ENCODE assay signal across 12 cellular contexts in genomic region chr3:167872941-167873340, GRCh38.
DNase-seq lines count a peak whose midpoint lies in the region; ATAC-seq and TF ChIP-seq lines count a peak whose summit lies in the region.
"Had no signal": no experiment of that assay in that cellular context is flagged by ENCODE, and none has a peak within 500 bp of the region (broad histone marks: within the 10 kb centered on the region; RNA-seq: fewer than 3 reads in every experiment).

No MANE protein-coding gene starts in this region.

- H3K36me3 ChIP-seq in SK-N-SH (replicated peaks in 1 of 2; ENCODE audit: control insufficient read depth in 1 of 2, insufficient read depth in 2 of 2, low read length in 1 of 2) (no peaks in the 10 kb centered on the region), WERI-Rb-1 (no peaks in the 10 kb centered on the region)
- H3K36me3 ChIP-seq: vagina had no signal

- no peaks in the 10 kb centered on the region for H3F3A ChIP-seq in SK-N-SH (replicated peaks; ENCODE audit: insufficient read depth)

- no peak overlapping the region for H3K9ac ChIP-seq in SK-N-SH

- H3K4me1 Mint-ChIP-seq in progenitor cell of endocrine pancreas (ENCODE audit: low read depth) = peaks cover 4% of the 10 kb centered on the region
- no peaks in the 10 kb centered on the region for H3K4me1 Mint-ChIP-seq in stimulated activated memory B cell treated with anti-CD40 and anti-IgM and Interleukin-4, amounts not matched to agents 10 μg/mL and 1 μg/mL and 100 μg/mL, for 72 hours

- H3K9me3 ChIP-seq in SK-N-SH = no peaks in the 10 kb centered on the region; the same call in 1 of the 2 replicates
- no peaks in the 10 kb centered on the region for H3K9me3 ChIP-seq in WERI-Rb-1 (ENCODE audit: severe bottlenecking)
- H3K9me3 ChIP-seq: vagina had no signal

- H3K4me3 ChIP-seq in SK-N-SH (ENCODE audit: low read depth in 2 of 2, low read length in 1 of 2) (no peak overlapping the region), WERI-Rb-1 (ENCODE audit: low read depth, low read length) (no peak overlapping the region), coronary artery (no peak overlapping the region)
- H3K4me3 ChIP-seq: vagina had no signal

- no peak for TF ChIP-seq EP300 in SK-N-SH (IDR thresholded peaks at IDR 0.05; ENCODE audit: borderline replicate concordance in 1 of 2, low read depth in 1 of 2, low read length in 1 of 2)

- H3K27ac ChIP-seq in SK-N-SH (ENCODE audit: low read depth in 2 of 2, low read length in 1 of 2) (no peak overlapping the region), WERI-Rb-1 (no peak overlapping the region), coronary artery (no peak overlapping the region)
- H3K27ac ChIP-seq: vagina had no signal

- 40% methylated on average over 1 of the region's 1 CpG for WGBS in SK-N-SH (ENCODE audit: low lambda C conversion rate)

- no peak overlapping the region for H3K4me2 ChIP-seq in SK-N-SH

- DNase-seq in SK-N-SH (no peak), Kasumi-1 (lab: John Stamatoyannopoulos, UW) (peak; percentile 39 to 44), WERI-Rb-1 (no peak), progenitor cell of endocrine pancreas (ENCODE audit: low spot score, unreplicated experiment) (no peak), coronary artery (ENCODE audit: low spot score) (no peak)
- DNase-seq in activated CD4-positive, alpha-beta T cell treated with anti-CD3 and anti-CD28 coated beads for 1 hour = no peak
- DNase-seq: effector CD4-positive, alpha-beta T cell; NCI-H1436 treated with DMSO at 0.1 percent for 48 hours; T1000 had no signal

- H2AFZ ChIP-seq in SK-N-SH (ENCODE audit: low read depth) = no peak overlapping the region

- ATAC-seq in SK-N-SH treated with all-trans-retinoic acid at 6 μM for 48 hours = no peak
- no peak for ATAC-seq in stimulated activated memory B cell treated with anti-CD40 and anti-IgM and Interleukin-4, amounts not matched to agents 10 μg/mL and 1 μg/mL and 100 μg/mL, for 72 hours

- H3K27ac Mint-ChIP-seq in progenitor cell of endocrine pancreas = no peak overlapping the region
- no peak overlapping the region for H3K27ac Mint-ChIP-seq in stimulated activated memory B cell treated with anti-CD40 and anti-IgM and Interleukin-4, amounts not matched to agents 10 μg/mL and 1 μg/mL and 100 μg/mL, for 72 hours

- no peaks in the 10 kb centered on the region for H3K79me2 ChIP-seq in SK-N-SH (ENCODE audit: insufficient read depth)

- peak; percentile 48 for TF ChIP-seq CTCF in SK-N-SH (IDR thresholded peaks at IDR 0.05)
- peak; percentile 20; the same call in 1 of the 2 replicates for TF ChIP-seq CTCF in WERI-Rb-1 (IDR thresholded peaks at IDR 0.05; ENCODE audit: low read depth, low read length)
- peak; percentile 48 for TF ChIP-seq CTCF in progenitor cell of endocrine pancreas (IDR thresholded peaks at IDR 0.05; ENCODE audit: unreplicated experiment)
- no peak for TF ChIP-seq CTCF in coronary artery (IDR thresholded peaks at IDR 0.05)

- POLR2A ChIA-PET in SK-N-SH (lab: Yijun Ruan, JAX) = no interaction called here

- CTCF ChIA-PET in SK-N-SH (lab: Yijun Ruan, JAX) = interaction anchor here (0.6 to 4.9 kb wide), 8 partner anchors 9 to 493 kb away, joined by 3 to 20 read pairs (median 4); partner anchors contain the start of gene ZBBX

- TF ChIP-seq RAD21 in SK-N-SH (IDR thresholded peaks at IDR 0.05; ENCODE audit: low read length) = peak; percentile 36

- H3K9me3 Mint-ChIP-seq in progenitor cell of endocrine pancreas (ENCODE audit: low read depth) = peaks cover 5% of the 10 kb centered on the region
- H3K9me3 Mint-ChIP-seq in stimulated activated memory B cell treated with anti-CD40 and anti-IgM and Interleukin-4, amounts not matched to agents 10 μg/mL and 1 μg/mL and 100 μg/mL, for 72 hours = no peaks in the 10 kb centered on the region

- no peaks in the 10 kb centered on the region for H4K20me1 ChIP-seq in SK-N-SH (ENCODE audit: insufficient read depth)

- H3K9me2 ChIP-seq in SK-N-SH = no peaks in the 10 kb centered on the region

- no peaks in the 10 kb centered on the region for H3K36me3 Mint-ChIP-seq in progenitor cell of endocrine pancreas (ENCODE audit: insufficient read depth)
- H3K36me3 Mint-ChIP-seq in stimulated activated memory B cell treated with anti-CD40 and anti-IgM and Interleukin-4, amounts not matched to agents 10 μg/mL and 1 μg/mL and 100 μg/mL, for 72 hours = no peaks in the 10 kb centered on the region

- peaks cover 7% of the 10 kb centered on the region for H3K27me3 Mint-ChIP-seq in progenitor cell of endocrine pancreas
- H3K27me3 Mint-ChIP-seq in stimulated activated memory B cell treated with anti-CD40 and anti-IgM and Interleukin-4, amounts not matched to agents 10 μg/mL and 1 μg/mL and 100 μg/mL, for 72 hours = peaks cover 13% of the 10 kb centered on the region

- H3K4me3 Mint-ChIP-seq in progenitor cell of endocrine pancreas (ENCODE audit: low read depth) = no peak overlapping the region
- no peak overlapping the region for H3K4me3 Mint-ChIP-seq in stimulated activated memory B cell treated with anti-CD40 and anti-IgM and Interleukin-4, amounts not matched to agents 10 μg/mL and 1 μg/mL and 100 μg/mL, for 72 hours

- no peaks in the 10 kb centered on the region for H3K4me1 ChIP-seq in SK-N-SH (ENCODE audit: control insufficient read depth in 1 of 2, insufficient read depth in 2 of 2, low read depth in 1 of 2, low read length in 1 of 2)

- H3K27me3 ChIP-seq in SK-N-SH (ENCODE audit: insufficient read depth) (no peaks in the 10 kb centered on the region), WERI-Rb-1 (ENCODE audit: insufficient read depth, low read depth, severe bottlenecking) (no peaks in the 10 kb centered on the region)
- H3K27me3 ChIP-seq: vagina had no signal

TF ChIP-seq in SK-N-SH, 30 proteins besides CTCF, POLR2A, EP300 and RAD21 (continues in another document):
- TF ChIP-seq FOSL2 (IDR thresholded peaks at IDR 0.05; ENCODE audit: borderline replicate concordance, low read depth) (no peak), EZH2phosphoT487 (IDR thresholded peaks at IDR 0.05; ENCODE audit: borderline replicate concordance, low read depth) (no peak), JUND (IDR thresholded peaks at IDR 0.05) (no peak)
- TF ChIP-seq, protein P1, sequence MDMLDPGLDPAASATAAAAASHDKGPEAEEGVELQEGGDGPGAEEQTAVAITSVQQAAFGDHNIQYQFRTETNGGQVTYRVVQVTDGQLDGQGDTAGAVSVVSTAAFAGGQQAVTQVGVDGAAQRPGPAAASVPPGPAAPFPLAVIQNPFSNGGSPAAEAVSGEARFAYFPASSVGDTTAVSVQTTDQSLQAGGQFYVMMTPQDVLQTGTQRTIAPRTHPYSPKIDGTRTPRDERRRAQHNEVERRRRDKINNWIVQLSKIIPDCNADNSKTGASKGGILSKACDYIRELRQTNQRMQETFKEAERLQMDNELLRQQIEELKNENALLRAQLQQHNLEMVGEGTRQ (IDR thresholded peaks at IDR 0.05; ENCODE audit: borderline replicate concordance, low read depth, low read length) = no peak
- TF ChIP-seq, protein P2, sequence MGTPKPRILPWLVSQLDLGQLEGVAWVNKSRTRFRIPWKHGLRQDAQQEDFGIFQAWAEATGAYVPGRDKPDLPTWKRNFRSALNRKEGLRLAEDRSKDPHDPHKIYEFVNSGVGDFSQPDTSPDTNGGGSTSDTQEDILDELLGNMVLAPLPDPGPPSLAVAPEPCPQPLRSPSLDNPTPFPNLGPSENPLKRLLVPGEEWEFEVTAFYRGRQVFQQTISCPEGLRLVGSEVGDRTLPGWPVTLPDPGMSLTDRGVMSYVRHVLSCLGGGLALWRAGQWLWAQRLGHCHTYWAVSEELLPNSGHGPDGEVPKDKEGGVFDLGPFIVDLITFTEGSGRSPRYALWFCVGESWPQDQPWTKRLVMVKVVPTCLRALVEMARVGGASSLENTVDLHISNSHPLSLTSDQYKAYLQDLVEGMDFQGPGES (IDR thresholded peaks at IDR 0.05; ENCODE audit: low read depth, low read length) = no peak
- TF ChIP-seq, protein P3, sequence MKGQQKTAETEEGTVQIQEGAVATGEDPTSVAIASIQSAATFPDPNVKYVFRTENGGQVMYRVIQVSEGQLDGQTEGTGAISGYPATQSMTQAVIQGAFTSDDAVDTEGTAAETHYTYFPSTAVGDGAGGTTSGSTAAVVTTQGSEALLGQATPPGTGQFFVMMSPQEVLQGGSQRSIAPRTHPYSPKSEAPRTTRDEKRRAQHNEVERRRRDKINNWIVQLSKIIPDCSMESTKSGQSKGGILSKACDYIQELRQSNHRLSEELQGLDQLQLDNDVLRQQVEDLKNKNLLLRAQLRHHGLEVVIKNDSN (IDR thresholded peaks at IDR 0.05; ENCODE audit: borderline replicate concordance, low read depth) = no peak

TF ChIP-seq in SK-N-SH treated with all-trans-retinoic acid at 6 μM for 48 hours, 23 proteins besides CTCF, POLR2A, EP300 and RAD21 (continues in another document):
- no peak for TF ChIP-seq ISL1 (CRISPR knock-in tag; IDR thresholded peaks at IDR 0.05)
- TF ChIP-seq, protein P4, sequence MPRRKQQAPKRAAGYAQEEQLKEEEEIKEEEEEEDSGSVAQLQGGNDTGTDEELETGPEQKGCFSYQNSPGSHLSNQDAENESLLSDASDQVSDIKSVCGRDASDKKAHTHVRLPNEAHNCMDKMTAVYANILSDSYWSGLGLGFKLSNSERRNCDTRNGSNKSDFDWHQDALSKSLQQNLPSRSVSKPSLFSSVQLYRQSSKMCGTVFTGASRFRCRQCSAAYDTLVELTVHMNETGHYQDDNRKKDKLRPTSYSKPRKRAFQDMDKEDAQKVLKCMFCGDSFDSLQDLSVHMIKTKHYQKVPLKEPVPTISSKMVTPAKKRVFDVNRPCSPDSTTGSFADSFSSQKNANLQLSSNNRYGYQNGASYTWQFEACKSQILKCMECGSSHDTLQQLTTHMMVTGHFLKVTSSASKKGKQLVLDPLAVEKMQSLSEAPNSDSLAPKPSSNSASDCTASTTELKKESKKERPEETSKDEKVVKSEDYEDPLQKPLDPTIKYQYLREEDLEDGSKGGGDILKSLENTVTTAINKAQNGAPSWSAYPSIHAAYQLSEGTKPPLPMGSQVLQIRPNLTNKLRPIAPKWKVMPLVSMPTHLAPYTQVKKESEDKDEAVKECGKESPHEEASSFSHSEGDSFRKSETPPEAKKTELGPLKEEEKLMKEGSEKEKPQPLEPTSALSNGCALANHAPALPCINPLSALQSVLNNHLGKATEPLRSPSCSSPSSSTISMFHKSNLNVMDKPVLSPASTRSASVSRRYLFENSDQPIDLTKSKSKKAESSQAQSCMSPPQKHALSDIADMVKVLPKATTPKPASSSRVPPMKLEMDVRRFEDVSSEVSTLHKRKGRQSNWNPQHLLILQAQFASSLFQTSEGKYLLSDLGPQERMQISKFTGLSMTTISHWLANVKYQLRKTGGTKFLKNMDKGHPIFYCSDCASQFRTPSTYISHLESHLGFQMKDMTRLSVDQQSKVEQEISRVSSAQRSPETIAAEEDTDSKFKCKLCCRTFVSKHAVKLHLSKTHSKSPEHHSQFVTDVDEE (CRISPR knock-in tag; IDR thresholded peaks at IDR 0.05) = no peak

Comparison
In these comparisons a context has a peak if more than half of its experiments do, and no peak if none do; other contexts are left out.
1. DNase-seq: peak in Kasumi-1 (2 of 2); none in SK-N-SH (single experiment), WERI-Rb-1 (single experiment), progenitor cell of endocrine pancreas (single experiment), activated CD4-positive, alpha-beta T cell treated with anti-CD3 and anti-CD28 coated beads for 1 hour (single experiment) and coronary artery (single experiment).